ENCODE assay signal across 22 cellular contexts in the genomic region with DNA sequence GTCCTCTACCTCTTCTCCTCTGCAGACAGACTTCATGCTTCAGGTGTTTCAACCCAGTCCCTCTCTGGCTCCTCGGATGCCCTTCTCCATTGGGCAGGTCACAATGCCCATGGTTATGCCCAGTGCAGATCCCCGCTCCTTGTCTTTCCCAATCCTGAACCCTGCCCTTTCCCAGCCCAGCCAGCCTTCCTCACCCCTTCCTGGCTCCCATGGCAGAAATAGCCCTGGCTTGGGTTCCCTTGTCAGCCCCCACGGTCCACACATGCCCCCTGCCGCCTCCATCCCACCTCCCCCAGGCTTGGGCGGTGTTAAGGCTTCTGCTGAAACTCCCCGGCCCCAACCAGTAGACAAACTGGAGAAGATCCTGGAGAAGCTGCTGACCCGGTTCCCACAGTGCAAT. TPM values are rescaled to one million over a fixed set of nuclear protein-coding genes. Genes with fewer than 3 reads are reported as not detected.
DNase-seq lines count a peak whose midpoint lies in the region; ATAC-seq, FAIRE-seq and TF ChIP-seq lines count a peak whose summit lies in the region.
"Had no signal": no experiment of that assay in that cellular context is flagged by ENCODE, and none has a peak within 500 bp of the region (broad histone marks: within the 10 kb centered on the region; RNA-seq: fewer than 3 reads in every experiment).

No MANE protein-coding gene starts in this region.

- H2AFZ ChIP-seq in ACC112 (ENCODE audit: low read length, unreplicated experiment) = no peak overlapping the region
- no peak overlapping the region for H2AFZ ChIP-seq in IMR-90 (replicated peaks; ENCODE audit: low read length, poor library complexity)

- H4K8ac ChIP-seq in IMR-90 (ENCODE audit: low read depth in 2 of 2, low read length in 2 of 2) = peak overlapping the region; percentile 9 to 83; a peak in 3 of 4 replicates

- H2BK15ac ChIP-seq in IMR-90 (ENCODE audit: low read depth, low read length) = peak overlapping the region; percentile 53; the same call in 2 of the 3 replicates

- H3K79me2 ChIP-seq in ACC112 (ENCODE audit: control insufficient read depth, insufficient read depth, low read length, unreplicated experiment) = no peaks in the 10 kb centered on the region

- H3K9me3 Mint-ChIP-seq in mesothelial cell of epicardium = no peaks in the 10 kb centered on the region
- no peaks in the 10 kb centered on the region for H3K9me3 Mint-ChIP-seq in activated CD8-positive, alpha-beta T cell treated with anti-CD3 and anti-CD28 coated beads, Interleukin-2, amount 10 ng/mL, durations not matched to agents 7 days and 5 days (ENCODE audit: insufficient read depth)
- H3K9me3 Mint-ChIP-seq: activated CD4-positive, alpha-beta memory T cell treated with anti-CD3 and anti-CD28 coated beads, Interleukin-2, amount 10 ng/mL, durations not matched to agents 7 days and 5 days; activated naive CD8-positive, alpha-beta T cell treated with anti-CD3 and anti-CD28 coated beads for 36 hours; CD8-positive, alpha-beta T cell; neural crest cell; T-helper 1 cell treated with Interleukin-12 subunit alpha and Interleukin-12 subunit beta and Interleukin-4 antibody, amounts not matched to agents 30 μg/mL and 1 μg/mL, for 36 hours had no signal

- no peak for TF ChIP-seq RAD21 in IMR-90 (IDR thresholded peaks at IDR 0.05; ENCODE audit: low read length)

- H2BK20ac ChIP-seq in IMR-90 (ENCODE audit: low read depth, low read length) = peak overlapping the region; percentile 90

- H3K4me3 ChIP-seq in ACC112 (ENCODE audit: low read depth, low read length) = no peak overlapping the region
- H3K4me3 ChIP-seq in IMR-90 (ENCODE audit: insufficient read depth, low read depth, low read length) = no peak overlapping the region
- H3K4me3 ChIP-seq in body of pancreas = no peak overlapping the region
- H3K4me3 ChIP-seq in small intestine (ENCODE audit: low read depth in 1 of 2, low read length in 2 of 2) = no peak overlapping the region

- H3K4ac ChIP-seq in IMR-90 (ENCODE audit: low read depth, low read length) = peak overlapping the region; percentile 93

- peak overlapping the region; percentile 88 for H2AK5ac ChIP-seq in IMR-90 (ENCODE audit: low read depth, low read length)

- no peaks in the 10 kb centered on the region for H4K20me1 ChIP-seq in IMR-90 (ENCODE audit: insufficient read depth, low read length)

- H2AK9ac ChIP-seq in IMR-90 (replicated peaks; ENCODE audit: low read depth, low read length, poor library complexity) = peak overlapping the region; percentile 80

- WGBS in IMR-90 (ENCODE audit: extremely low coverage in 2 of 2, insufficient read length in 1 of 2), 2 experiments = 100% methylated on average over 1 of the region's 7 CpGs; no CpG with 5 or more reads in 1 of the 2 experiments
- 96 to 97% methylated on average over 7 of the region's 7 CpGs for WGBS in body of pancreas, 2 donors
- WGBS in small intestine, 3 donors = 97 to 99% (median 97%) methylated on average over 7 of the region's 7 CpGs

- peak overlapping the region; percentile 63 for H3K23ac ChIP-seq in IMR-90 (ENCODE audit: low read depth, low read length)

- FAIRE-seq in small intestine (lab: Jason Lieb, UNC) = no peak
- FAIRE-seq: bronchial epithelial cell had no signal

- H4K5ac ChIP-seq in IMR-90 (ENCODE audit: low read depth, low read length) = peak overlapping the region; percentile 62

- in situ Hi-C loops in IMR-90 (cut with MboI; ENCODE audit: low sequenced_read_pairs) = no loop called here

- BruUV-seq in IMR-90 (replicated peaks; lab: Mats Ljungman, UMichigan) = TSS peak; percentile 34

- H3K9me3 ChIP-seq in IMR-90 (ENCODE audit: control insufficient read depth, insufficient read depth, low read length) = no peaks in the 10 kb centered on the region
- H3K9me3 ChIP-seq in body of pancreas = no peaks in the 10 kb centered on the region
- no peaks in the 10 kb centered on the region for H3K9me3 ChIP-seq in small intestine (ENCODE audit: control insufficient read depth, low read depth)

- H3K4me1 Mint-ChIP-seq in mesothelial cell of epicardium = peaks cover 24% of the 10 kb centered on the region
- H3K4me1 Mint-ChIP-seq in activated CD8-positive, alpha-beta T cell treated with anti-CD3 and anti-CD28 coated beads, Interleukin-2, amount 10 ng/mL, durations not matched to agents 7 days and 5 days (ENCODE audit: low read depth) = peaks cover 11% of the 10 kb centered on the region
- H3K4me1 Mint-ChIP-seq: activated naive CD8-positive, alpha-beta T cell treated with anti-CD3 and anti-CD28 coated beads for 36 hours; neural crest cell had no signal

- peak overlapping the region; percentile 90 for H2BK120ac ChIP-seq in IMR-90 (ENCODE audit: low read depth, low read length)

- no peak overlapping the region for H3K4me3 Mint-ChIP-seq in mesothelial cell of epicardium
- no peak overlapping the region for H3K4me3 Mint-ChIP-seq in activated CD8-positive, alpha-beta T cell treated with anti-CD3 and anti-CD28 coated beads, Interleukin-2, amount 10 ng/mL, durations not matched to agents 7 days and 5 days
- H3K4me3 Mint-ChIP-seq: activated CD4-positive, alpha-beta memory T cell treated with anti-CD3 and anti-CD28 coated beads, Interleukin-2, amount 10 ng/mL, durations not matched to agents 7 days and 5 days; activated naive CD8-positive, alpha-beta T cell treated with anti-CD3 and anti-CD28 coated beads for 36 hours; neural crest cell; T-helper 1 cell treated with Interleukin-12 subunit alpha and Interleukin-12 subunit beta and Interleukin-4 antibody, amounts not matched to agents 30 μg/mL and 1 μg/mL, for 36 hours had no signal

- peaks cover 5 to 15% of the 10 kb centered on the region in 2 experiments for H3K79me1 ChIP-seq in IMR-90 (ENCODE audit: low read depth in 1 of 2, low read length in 2 of 2)

- DNase-seq in IMR-90 (no peak), body of pancreas (no peak), mesothelial cell of epicardium (ENCODE audit: low spot score in 2 of 2, unreplicated experiment in 2 of 2) (no peak), C1 segment of cervical spinal cord (lab: John Stamatoyannopoulos, UW) (no peak), NCI-H2227 (lab: John Stamatoyannopoulos, UW; ENCODE audit: unreplicated experiment) (no peak), small intestine (no peak)
- no peak for DNase-seq in activated CD8-positive, alpha-beta T cell treated with anti-CD3 and anti-CD28 coated beads, Interleukin-2, amount 10 ng/mL, durations not matched to agents 7 days and 5 days
- DNase-seq: activated CD4-positive, alpha-beta memory T cell treated with anti-CD3 and anti-CD28 coated beads, Interleukin-2, amount 10 ng/mL, durations not matched to agents 7 days and 5 days; activated naive CD8-positive, alpha-beta T cell treated with anti-CD3 and anti-CD28 coated beads for 36 hours; activated T-cell treated with anti-CD3 and anti-CD28 coated beads, Interleukin-2, amount 50 U/mL, for 1 hour; CD8-positive, alpha-beta T cell; left cardiac atrium; midbrain; NCI-H187 treated with DMSO at 0.1 percent for 48 hours; NCI-H446 treated with DMSO at 0.1 percent for 48 hours; NK-92 treated with Interleukin-12 subunit alpha and Interleukin-12 subunit beta, amount 100 ng/mL, for 24 hours; RPMI8226; stimulated activated CD4-positive, alpha-beta T cell treated with anti-CD3 and anti-CD28 coated beads, Interleukin-12 subunit alpha, Interleukin-12 subunit beta, amount 100 ng/mL, for 4 hours had no signal

- H3K4me2 ChIP-seq in IMR-90 (ENCODE audit: low read depth, low read length) = no peak overlapping the region

- no peaks in the 10 kb centered on the region for H3K27me3 Mint-ChIP-seq in mesothelial cell of epicardium (ENCODE audit: low read depth)
- H3K27me3 Mint-ChIP-seq in activated CD8-positive, alpha-beta T cell treated with anti-CD3 and anti-CD28 coated beads, Interleukin-2, amount 10 ng/mL, durations not matched to agents 7 days and 5 days (ENCODE audit: low read depth) = no peaks in the 10 kb centered on the region
- H3K27me3 Mint-ChIP-seq: activated CD4-positive, alpha-beta memory T cell treated with anti-CD3 and anti-CD28 coated beads, Interleukin-2, amount 10 ng/mL, durations not matched to agents 7 days and 5 days; activated naive CD8-positive, alpha-beta T cell treated with anti-CD3 and anti-CD28 coated beads for 36 hours had no signal

- H3K27ac ChIP-seq in ACC112 (ENCODE audit: low read depth, low read length) (peak overlapping the region; percentile 85), IMR-90 (ENCODE audit: insufficient read depth, low read length) (peak overlapping the region; percentile 72), body of pancreas (peak overlapping the region in 3 of 4 donors; percentile 4 to 15 (median 8)), small intestine (ENCODE audit: low read depth in 1 of 2, low read length in 1 of 2) (no peak overlapping the region)

- intact Hi-C loops in IMR-90 (cut with micrococcal nuclease) (loop anchor here (2.0 kb wide), 1 partner anchor 43 kb away; no protein-coding TSS in a partner anchor), body of pancreas (cut with DNase I) (no loop called here)

- H3K27me3 ChIP-seq in ACC112 (ENCODE audit: insufficient read depth, low read length) (no peaks in the 10 kb centered on the region), IMR-90 (ENCODE audit: control insufficient read depth, insufficient read depth, low read length) (no peaks in the 10 kb centered on the region), body of pancreas (no peaks in the 10 kb centered on the region), small intestine (ENCODE audit: control insufficient read depth in 2 of 2, insufficient read depth in 2 of 2, low read length in 2 of 2) (no peaks in the 10 kb centered on the region)

- CTCF ChIA-PET in IMR-90 (lab: Yijun Ruan, JAX) = no interaction called here
- CTCF ChIA-PET in activated CD8-positive, alpha-beta T cell treated with anti-CD3 and anti-CD28 coated beads, Interleukin-2, amount 10 ng/mL, durations not matched to agents 7 days and 5 days (lab: Charles Lee) = no interaction called here

- TF ChIP-seq POLR2A in IMR-90 (IDR thresholded peaks at IDR 0.05; ENCODE audit: low read depth, low read length) (no peak), body of pancreas (IDR thresholded peaks at IDR 0.05) (no peak)

- peak overlapping the region; percentile 81 for H2BK5ac ChIP-seq in IMR-90 (ENCODE audit: low read depth, low read length, poor library complexity, severe bottlenecking)

- dilution Hi-C loops in IMR-90 (cut with HindIII; ENCODE audit: low sequenced_read_pairs, unreplicated experiment) = no loop called here

- peaks cover 21% of the 10 kb centered on the region for H3K9me1 ChIP-seq in IMR-90 (ENCODE audit: insufficient read depth, low read length)

- H3K36me3 ChIP-seq in ACC112 (ENCODE audit: insufficient read depth, low read length) = peaks cover 8% of the 10 kb centered on the region
- H3K36me3 ChIP-seq in IMR-90 (ENCODE audit: control insufficient read depth, insufficient read depth, low read length) = peaks cover 21% of the 10 kb centered on the region
- peaks cover 0 to 2% of the 10 kb centered on the region in 2 donors for H3K36me3 ChIP-seq in body of pancreas (replicated peaks in 1 of 2; ENCODE audit: insufficient read depth in 1 of 2, low read depth in 2 of 2)
- H3K36me3 ChIP-seq in small intestine (ENCODE audit: control insufficient read depth in 2 of 2, insufficient read depth in 2 of 2, low read length in 2 of 2) = peaks cover 7 to 18% of the 10 kb centered on the region in 2 donors

- peak overlapping the region; percentile 94 for H4K91ac ChIP-seq in IMR-90 (ENCODE audit: insufficient read depth, low read depth, low read length)

- peaks cover 20% of the 10 kb centered on the region for H3K4me1 ChIP-seq in ACC112 (ENCODE audit: control insufficient read depth, insufficient read depth, low read length, unreplicated experiment)
- H3K4me1 ChIP-seq in IMR-90 (ENCODE audit: control insufficient read depth, insufficient read depth, low read length) = peaks cover 13% of the 10 kb centered on the region
- H3K4me1 ChIP-seq in body of pancreas = peaks cover 31% of the 10 kb centered on the region
- no peaks in the 10 kb centered on the region for H3K4me1 ChIP-seq in small intestine (ENCODE audit: control insufficient read depth in 2 of 2, insufficient read depth in 1 of 2, low read depth in 1 of 2, low read length in 1 of 2)

- peak overlapping the region; percentile 13; the same call in 1 of the 2 replicates for H3K9ac ChIP-seq in IMR-90 (ENCODE audit: low read depth, low read length)

- ATAC-seq in IMR-90 (ENCODE audit: low read depth) (no peak; the same call in 1 of the 2 replicates), body of pancreas (no peak)
- ATAC-seq in activated CD8-positive, alpha-beta T cell treated with anti-CD3 and anti-CD28 coated beads, Interleukin-2, amount 10 ng/mL, durations not matched to agents 7 days and 5 days = no peak
- ATAC-seq: CD8-positive, alpha-beta T cell had no signal

- peak overlapping the region; percentile 59; the same call in 1 of the 2 replicates for H3K56ac ChIP-seq in IMR-90 (ENCODE audit: extremely low read depth, insufficient read depth, low read length)

- H3K18ac ChIP-seq in IMR-90 (ENCODE audit: low read depth, low read length) = peak overlapping the region; percentile 41

- TF ChIP-seq CTCF in IMR-90 (conservative IDR thresholded peaks at IDR 0.05; ENCODE audit: low read depth, low read length) (no peak), body of pancreas (IDR thresholded peaks at IDR 0.05) (no peak), mesothelial cell of epicardium (IDR thresholded peaks at IDR 0.05; ENCODE audit: unreplicated experiment) (no peak)

- peaks cover 31% of the 10 kb centered on the region for H3K36me3 Mint-ChIP-seq in mesothelial cell of epicardium
- peaks cover 37% of the 10 kb centered on the region for H3K36me3 Mint-ChIP-seq in activated CD8-positive, alpha-beta T cell treated with anti-CD3 and anti-CD28 coated beads, Interleukin-2, amount 10 ng/mL, durations not matched to agents 7 days and 5 days (ENCODE audit: low read depth)

- POLR2A ChIA-PET in IMR-90 (lab: Charles Lee; ENCODE audit: unreplicated experiment) = interaction anchor here (0.6 kb wide), 1 partner anchor 582 kb away, joined by 3 read pairs; no protein-coding TSS in a partner anchor
- POLR2A ChIA-PET in activated CD8-positive, alpha-beta T cell treated with anti-CD3 and anti-CD28 coated beads, Interleukin-2, amount 10 ng/mL, durations not matched to agents 7 days and 5 days (lab: Charles Lee) = no interaction called here

- H3K14ac ChIP-seq in IMR-90 (replicated peaks; ENCODE audit: low read depth, low read length) = peak overlapping the region; percentile 75

- peak overlapping the region; percentile 83 for H3K27ac Mint-ChIP-seq in mesothelial cell of epicardium
- H3K27ac Mint-ChIP-seq in activated CD8-positive, alpha-beta T cell treated with anti-CD3 and anti-CD28 coated beads, Interleukin-2, amount 10 ng/mL, durations not matched to agents 7 days and 5 days = no peak overlapping the region
- H3K27ac Mint-ChIP-seq: activated CD4-positive, alpha-beta memory T cell treated with anti-CD3 and anti-CD28 coated beads, Interleukin-2, amount 10 ng/mL, durations not matched to agents 7 days and 5 days; activated naive CD8-positive, alpha-beta T cell treated with anti-CD3 and anti-CD28 coated beads for 36 hours; T-helper 1 cell treated with Interleukin-12 subunit alpha and Interleukin-12 subunit beta and Interleukin-4 antibody, amounts not matched to agents 30 μg/mL and 1 μg/mL, for 36 hours had no signal

RNA-seq across cellular contexts. Expression of a gene that starts 9.3 kb away (rescaled TPM):
- total RNA-seq in IMR-90 (2012; rRNA removed) (2.5 and 2.7 TPM in 2 replicates), body of pancreas (1 to 10 TPM; 5.3 to 6.0 TPM), mesothelial cell of epicardium (15.8 to 20.0 TPM (median 16.6 TPM) in 3 replicates)
- polyA plus RNA-seq in IMR-90 (2012; rRNA removed) (2.4 and 2.9 TPM in 2 replicates), small intestine (1 to 10 TPM; 1.6 to 7.6 (median 3.8) TPM)
- polyA plus RNA-seq in IMR-90 (2012; cell fraction: cytosol; rRNA removed) = 0.60 and 0.93 TPM in 2 replicates
- polyA plus RNA-seq in IMR-90 (2012; cell fraction: nucleus; rRNA removed; ENCODE audit: low replicate concordance) = 3.3 and 9.6 TPM in 2 replicates
- 1 to 10 TPM; 3.8 to 4.3 TPM for total RNA-seq in activated CD8-positive, alpha-beta T cell treated with anti-CD3 and anti-CD28 coated beads, Interleukin-2, amount 10 ng/mL, durations not matched to agents 7 days and 5 days

RNA-seq across cellular contexts. Expression of a gene that starts 34.2 kb away (rescaled TPM):
- total RNA-seq in IMR-90 (2012; rRNA removed) (27.6 and 29.2 TPM in 2 replicates), body of pancreas (10 to 100 TPM; 47.0 to 70.5 TPM), mesothelial cell of epicardium (38.1 to 40.9 TPM (median 40.3 TPM) in 3 replicates)
- polyA plus RNA-seq in IMR-90 (2012; rRNA removed) (42.4 and 50.6 TPM in 2 replicates), small intestine (1 to 10 TPM; 1.6 to 9.4 (median 2.2) TPM)
- polyA plus RNA-seq in IMR-90 (2012; cell fraction: cytosol; rRNA removed) = 13.6 and 47.9 TPM in 2 replicates
- polyA plus RNA-seq in IMR-90 (2012; cell fraction: nucleus; rRNA removed; ENCODE audit: low replicate concordance) = 50.1 and 67.0 TPM in 2 replicates
- 1 to 10 TPM; 1.0 to 1.1 TPM for total RNA-seq in activated CD8-positive, alpha-beta T cell treated with anti-CD3 and anti-CD28 coated beads, Interleukin-2, amount 10 ng/mL, durations not matched to agents 7 days and 5 days

RNA-seq across cellular contexts. Expression of a gene that starts 45.8 kb away (rescaled TPM):
- 23.6 and 26.9 TPM in 2 replicates for total RNA-seq in IMR-90 (2012; rRNA removed)
- polyA plus RNA-seq in IMR-90 (2012; rRNA removed) = 20.0 and 23.3 TPM in 2 replicates
- polyA plus RNA-seq in IMR-90 (2012; cell fraction: cytosol; rRNA removed) = 13.6 and 13.7 TPM in 2 replicates
- polyA plus RNA-seq in IMR-90 (2012; cell fraction: nucleus; rRNA removed; ENCODE audit: low replicate concordance) = 90.9 and 107 TPM in 2 replicates
- 10 to 100 TPM; 29.1 to 45.8 TPM for total RNA-seq in body of pancreas
- 46.2 to 51.1 TPM (median 48.6 TPM) in 3 replicates for total RNA-seq in mesothelial cell of epicardium
- total RNA-seq in activated CD8-positive, alpha-beta T cell treated with anti-CD3 and anti-CD28 coated beads, Interleukin-2, amount 10 ng/mL, durations not matched to agents 7 days and 5 days = 10 to 100 TPM; 31.7 to 32.4 TPM
- 10 to 100 TPM in 1 of 3 donors, 1 to 10 TPM in 2; 2.9 to 12.2 (median 5.4) TPM for polyA plus RNA-seq in small intestine

RNA-seq across cellular contexts. Expression of a gene that starts 49.4 kb away (rescaled TPM):
- 7.5 and 7.9 TPM in 2 replicates for total RNA-seq in IMR-90 (2012; rRNA removed)
- 14.8 and 16.1 TPM in 2 replicates for polyA plus RNA-seq in IMR-90 (2012; rRNA removed)
- 5.5 and 11.0 TPM in 2 replicates for polyA plus RNA-seq in IMR-90 (2012; cell fraction: cytosol; rRNA removed)
- 18.9 and 25.0 TPM in 2 replicates for polyA plus RNA-seq in IMR-90 (2012; cell fraction: nucleus; rRNA removed; ENCODE audit: low replicate concordance)
- total RNA-seq in body of pancreas = 10 to 100 TPM; 10.2 to 12.5 TPM
- 39.5 to 44.8 TPM (median 39.9 TPM) in 3 replicates for total RNA-seq in mesothelial cell of epicardium
- 10 to 100 TPM; 19.5 to 21.2 TPM for total RNA-seq in activated CD8-positive, alpha-beta T cell treated with anti-CD3 and anti-CD28 coated beads, Interleukin-2, amount 10 ng/mL, durations not matched to agents 7 days and 5 days
- 10 to 100 TPM in 1 of 3 donors, 1 to 10 TPM in 2; 6.9 to 10.8 (median 7.0) TPM for polyA plus RNA-seq in small intestine

RNA-seq across cellular contexts. Expression of a gene that starts 50.0 kb away (rescaled TPM):
- total RNA-seq in IMR-90 (2012; rRNA removed) = 35.8 and 36.7 TPM in 2 replicates
- polyA plus RNA-seq in IMR-90 (2012; rRNA removed) = 48.4 and 54.3 TPM in 2 replicates
- polyA plus RNA-seq in IMR-90 (2012; cell fraction: cytosol; rRNA removed) = 30.1 and 48.3 TPM in 2 replicates
- polyA plus RNA-seq in IMR-90 (2012; cell fraction: nucleus; rRNA removed; ENCODE audit: low replicate concordance) = 117 and 148 TPM in 2 replicates
- total RNA-seq in body of pancreas = 10 to 100 TPM; 25.9 to 86.0 TPM
- 57.0 to 66.0 TPM (median 64.4 TPM) in 3 replicates for total RNA-seq in mesothelial cell of epicardium
- total RNA-seq in activated CD8-positive, alpha-beta T cell treated with anti-CD3 and anti-CD28 coated beads, Interleukin-2, amount 10 ng/mL, durations not matched to agents 7 days and 5 days = 100 to 1,000 TPM; 160 to 161 TPM
- 10 to 100 TPM; 42.0 to 60.8 (median 42.7) TPM for polyA plus RNA-seq in small intestine

Comparison
In these comparisons a context has a peak if more than half of its experiments do, and no peak if none do; other contexts are left out.
1. H3K27ac ChIP-seq: peak in ACC112 (single experiment), IMR-90 (single experiment) and body of pancreas (3 of 4); none in small intestine (0 of 2).
2. RNA of a gene that starts 34.2 kb away (total RNA-seq): 47.0 to 70.5 TPM in body of pancreas, 38.1 to 40.9 TPM in mesothelial cell of epicardium and 27.6 to 29.2 TPM in IMR-90; 1.0 to 1.1 TPM in activated CD8-positive, alpha-beta T cell treated with anti-CD3 and anti-CD28 coated beads, Interleukin-2, amount 10 ng/mL, durations not matched to agents 7 days and 5 days; every median in the first group is over 10 times any median in the second.